Comparison of ENCODE assay signal across 13 cellular contexts in genomic region chr16:19841184-19841583, GRCh38. TPM values are rescaled to one million over a fixed set of nuclear protein-coding genes. Genes with fewer than 3 reads are reported as not detected.
A peak's percentile ranks its signal among the peaks of the same experiment; 100 is the strongest.
DNase-seq lines count a peak whose midpoint lies in the region; ATAC-seq and TF ChIP-seq lines count a peak whose summit lies in the region.
"Had no signal": no experiment of that assay in that cellular context is flagged by ENCODE, and none has a peak within 500 bp of the region (broad histone marks: within the 10 kb centered on the region; RNA-seq: fewer than 3 reads in every experiment).

No MANE protein-coding gene starts in this region.

- H3K27me3 ChIP-seq in psoas muscle (ENCODE audit: insufficient read depth in 3 of 3, low read length in 2 of 3), result no peaks in the 10 kb centered on the region
- H3K27me3 ChIP-seq: Peyer's patch had no signal

- H3K4me1 Mint-ChIP-seq in glutamatergic neuron (ENCODE audit: low read depth, unreplicated experiment), result peaks cover 21% of the 10 kb centered on the region
- no peaks in the 10 kb centered on the region for H3K4me1 Mint-ChIP-seq in activated CD4-positive, alpha-beta T cell treated with anti-CD3 and anti-CD28 coated beads, Interleukin-2, amount 10 ng/mL, durations not matched to agents 7 days and 5 days
- H3K4me1 Mint-ChIP-seq: CD4-positive, CD25-positive, alpha-beta regulatory T cell had no signal

- ATAC-seq in left ventricle myocardium superior (peak; percentile 84), psoas muscle (peak; percentile 63 to 68 (median 65))

- DNase-seq in NCI-H69 (lab: John Stamatoyannopoulos, UW), result peak; percentile 50
- DNase-seq in glutamatergic neuron, result no peak
- DNase-seq in left ventricle myocardium superior, result no peak
- no peak for DNase-seq in psoas muscle
- no peak for DNase-seq in activated CD4-positive, alpha-beta T cell treated with anti-CD3 and anti-CD28 coated beads, Interleukin-2, amount 10 ng/mL, durations not matched to agents 7 days and 5 days
- no peak for DNase-seq in GM20000 (ENCODE audit: low spot score)
- DNase-seq in RWPE1 (ENCODE audit: low spot score), result no peak
- DNase-seq: CD4-positive, CD25-positive, alpha-beta regulatory T cell; GM23248; H9; MV-4-11; Peyer's patch had no signal

- intact Hi-C loops in left ventricle myocardium superior (cut with micrococcal nuclease), result no loop called here
- intact Hi-C loops in psoas muscle (cut with DNase I), result loop anchor here in 1 of 2 donors (5.0 kb wide), 1 partner anchor 36 kb away; no protein-coding TSS in a partner anchor

- H3K27me3 Mint-ChIP-seq in glutamatergic neuron (ENCODE audit: unreplicated experiment), result peaks cover 6% of the 10 kb centered on the region
- no peaks in the 10 kb centered on the region for H3K27me3 Mint-ChIP-seq in activated CD4-positive, alpha-beta T cell treated with anti-CD3 and anti-CD28 coated beads, Interleukin-2, amount 10 ng/mL, durations not matched to agents 7 days and 5 days

- peak overlapping the region; percentile 45 for H3K4me3 ChIP-seq in psoas muscle
- H3K4me3 ChIP-seq: GM23248, Peyer's patch had no signal

- H3K9me3 Mint-ChIP-seq in glutamatergic neuron (ENCODE audit: unreplicated experiment), result no peaks in the 10 kb centered on the region
- no peaks in the 10 kb centered on the region for H3K9me3 Mint-ChIP-seq in activated CD4-positive, alpha-beta T cell treated with anti-CD3 and anti-CD28 coated beads, Interleukin-2, amount 10 ng/mL, durations not matched to agents 7 days and 5 days
- H3K9me3 Mint-ChIP-seq: CD4-positive, CD25-positive, alpha-beta regulatory T cell; H9 had no signal

- peak overlapping the region; percentile 89 for H3K27ac ChIP-seq in psoas muscle
- no peak overlapping the region for H3K27ac ChIP-seq in RWPE1
- H3K27ac ChIP-seq: GM23248, KMS-11, Peyer's patch had no signal

- WGBS in psoas muscle, 3 donors, result 22 to 31% (median 29%) methylated on average over 3 of the region's 3 CpGs

- H3K9me3 ChIP-seq in psoas muscle, result no peaks in the 10 kb centered on the region
- H3K9me3 ChIP-seq: Peyer's patch had no signal

- peaks cover 63% of the 10 kb centered on the region for H3K4me1 ChIP-seq in psoas muscle
- H3K4me1 ChIP-seq: Peyer's patch had no signal

- POLR2A ChIA-PET in activated CD4-positive, alpha-beta T cell treated with anti-CD3 and anti-CD28 coated beads, Interleukin-2, amount 10 ng/mL, durations not matched to agents 7 days and 5 days (lab: Charles Lee), result no interaction called here
- POLR2A ChIA-PET in RWPE1 (lab: Yijun Ruan, JAX; ENCODE audit: low non-redundant PET), result no interaction called here

- no peaks in the 10 kb centered on the region for H3K36me3 Mint-ChIP-seq in glutamatergic neuron (ENCODE audit: unreplicated experiment)
- H3K36me3 Mint-ChIP-seq in activated CD4-positive, alpha-beta T cell treated with anti-CD3 and anti-CD28 coated beads, Interleukin-2, amount 10 ng/mL, durations not matched to agents 7 days and 5 days (ENCODE audit: low read depth), result no peaks in the 10 kb centered on the region
- H3K36me3 Mint-ChIP-seq: CD4-positive, CD25-positive, alpha-beta regulatory T cell had no signal

- peak overlapping the region; percentile 60 for H3K27ac Mint-ChIP-seq in glutamatergic neuron (ENCODE audit: unreplicated experiment)
- H3K27ac Mint-ChIP-seq in activated CD4-positive, alpha-beta T cell treated with anti-CD3 and anti-CD28 coated beads, Interleukin-2, amount 10 ng/mL, durations not matched to agents 7 days and 5 days, result no peak overlapping the region
- H3K27ac Mint-ChIP-seq: CD4-positive, CD25-positive, alpha-beta regulatory T cell; H9 had no signal

- no peak overlapping the region for H3K4me3 Mint-ChIP-seq in glutamatergic neuron (ENCODE audit: unreplicated experiment)
- H3K4me3 Mint-ChIP-seq in activated CD4-positive, alpha-beta T cell treated with anti-CD3 and anti-CD28 coated beads, Interleukin-2, amount 10 ng/mL, durations not matched to agents 7 days and 5 days, result no peak overlapping the region
- H3K4me3 Mint-ChIP-seq: CD4-positive, CD25-positive, alpha-beta regulatory T cell; H9 had no signal

- H3K36me3 ChIP-seq in psoas muscle (ENCODE audit: insufficient read depth in 1 of 2, low read depth in 1 of 2), result no peaks in the 10 kb centered on the region
- H3K36me3 ChIP-seq: Peyer's patch had no signal

- CTCF ChIA-PET in activated CD4-positive, alpha-beta T cell treated with anti-CD3 and anti-CD28 coated beads, Interleukin-2, amount 10 ng/mL, durations not matched to agents 7 days and 5 days (lab: Charles Lee), result no interaction called here
- CTCF ChIA-PET in RWPE1 (lab: Yijun Ruan, JAX), result interaction anchor here (0.6 kb wide), 1 partner anchor 68 kb away, joined by 4 read pairs; no protein-coding TSS in a partner anchor

- no peak for TF ChIP-seq CTCF in glutamatergic neuron (IDR thresholded peaks at IDR 0.05; ENCODE audit: partially characterized antibody, unreplicated experiment)
- no peak for TF ChIP-seq CTCF in psoas muscle (IDR thresholded peaks at IDR 0.05)
- TF ChIP-seq CTCF in GM20000 (IDR thresholded peaks at IDR 0.05; ENCODE audit: extremely low read depth, missing control alignments), result no peak
- TF ChIP-seq CTCF in RWPE1 (conservative IDR thresholded peaks at IDR 0.05; ENCODE audit: low read depth), result no peak

RNA-seq across cellular contexts. Expression of gene GPRC5B, which starts 43.5 kb away (rescaled TPM):
- 8.7 TPM for total RNA-seq in glutamatergic neuron (ENCODE audit: unreplicated experiment)
- 103 TPM for total RNA-seq in left ventricle myocardium superior
- 100 to 1,000 TPM in 3 of 4 donors, 10 to 100 TPM in 1; 38.5 to 124 (median 109) TPM for total RNA-seq in psoas muscle
- polyA plus RNA-seq in psoas muscle, result 10 to 100 TPM; 25.3 to 55.7 (median 50.9) TPM
- total RNA-seq in activated CD4-positive, alpha-beta T cell treated with anti-CD3 and anti-CD28 coated beads, Interleukin-2, amount 10 ng/mL, durations not matched to agents 7 days and 5 days, result under 1 TPM; 0.25 to 0.42 TPM
- total RNA-seq: GM23248 had no signal
